ENCODE assay signal across 15 cellular contexts in genomic region chr21:39118604-39119215, GRCh38.
DNase-seq lines count a peak whose midpoint lies in the region; ATAC-seq and TF ChIP-seq lines count a peak whose summit lies in the region.
"Had no signal": no experiment of that assay in that cellular context is flagged by ENCODE, and none has a peak within 500 bp of the region (broad histone marks: within the 10 kb centered on the region; RNA-seq: fewer than 3 reads in every experiment).

No MANE protein-coding gene starts in this region.

- no peak overlapping the region for H3K27ac ChIP-seq in BLaER1 treated with 17β-estradiol and CSF1 and Interleukin-3, amounts not matched to agents 10 nM and 100 nM
- no peak overlapping the region for H3K27ac ChIP-seq in endodermal cell (ENCODE audit: low read depth, low read length)
- H3K27ac ChIP-seq in vagina: no peak overlapping the region
- H3K27ac ChIP-seq: C4-2B had no signal

- CTCF ChIA-PET in activated CD8-positive, alpha-beta memory T cell treated with anti-CD3 and anti-CD28 coated beads, Interleukin-2, amount 10 ng/mL, durations not matched to agents 7 days and 5 days (lab: Charles Lee): no interaction called here

- H3K27me3 Mint-ChIP-seq in activated CD8-positive, alpha-beta memory T cell treated with anti-CD3 and anti-CD28 coated beads, Interleukin-2, amount 10 ng/mL, durations not matched to agents 7 days and 5 days: no peaks in the 10 kb centered on the region
- H3K27me3 Mint-ChIP-seq in endodermal cell (ENCODE audit: insufficient read depth): peaks cover 1% of the 10 kb centered on the region

- peaks cover 11 to 27% (median 17%) of the 10 kb centered on the region in 11 experiments; a peak in 21 of 22 replicates for H3K9me3 ChIP-seq in BLaER1 treated with 17β-estradiol and CSF1 and Interleukin-3, amounts not matched to agents 10 nM and 100 nM (replicated peaks in 1 of 11)
- H3K9me3 ChIP-seq in endodermal cell (ENCODE audit: control insufficient read depth, low read length) (no peaks in the 10 kb centered on the region), vagina (no peaks in the 10 kb centered on the region), MG63 (peaks cover 7% of the 10 kb centered on the region), BE2C (no peaks in the 10 kb centered on the region)

- H3K4me1 Mint-ChIP-seq in activated CD8-positive, alpha-beta memory T cell treated with anti-CD3 and anti-CD28 coated beads, Interleukin-2, amount 10 ng/mL, durations not matched to agents 7 days and 5 days: peaks cover 7% of the 10 kb centered on the region
- H3K4me1 Mint-ChIP-seq in endodermal cell: peaks cover 7% of the 10 kb centered on the region

- H3K36me3 ChIP-seq in BLaER1 treated with 17β-estradiol and CSF1 and Interleukin-3, amounts not matched to agents 10 nM and 100 nM: no peaks in the 10 kb centered on the region
- no peaks in the 10 kb centered on the region for H3K36me3 ChIP-seq in endodermal cell (ENCODE audit: control insufficient read depth, insufficient read depth, low read length)
- no peaks in the 10 kb centered on the region for H3K36me3 ChIP-seq in vagina
- no peaks in the 10 kb centered on the region for H3K36me3 ChIP-seq in MG63
- H3K36me3 ChIP-seq in BE2C: no peaks in the 10 kb centered on the region

- H3K9me3 Mint-ChIP-seq in activated CD8-positive, alpha-beta memory T cell treated with anti-CD3 and anti-CD28 coated beads, Interleukin-2, amount 10 ng/mL, durations not matched to agents 7 days and 5 days (ENCODE audit: low read depth): no peaks in the 10 kb centered on the region
- no peaks in the 10 kb centered on the region for H3K9me3 Mint-ChIP-seq in endodermal cell

- DNase-seq in activated CD8-positive, alpha-beta memory T cell treated with anti-CD3 and anti-CD28 coated beads, Interleukin-2, amount 10 ng/mL, durations not matched to agents 7 days and 5 days: peak; percentile 15
- DNase-seq in activated CD8-positive, alpha-beta memory T cell treated with anti-CD3 and anti-CD28 coated beads, Interleukin-2, amount 50 U/mL, for 4 hours: no peak
- DNase-seq in endodermal cell: peak; percentile 18
- DNase-seq in vagina (ENCODE audit: extremely low spot score in 2 of 2): peak; percentile 61 to 79
- no peak for DNase-seq in MG63
- no peak for DNase-seq in BE2C
- DNase-seq: 8988T; AML-193; CD4-positive, alpha-beta memory T cell; DMS79; EL; H7 had no signal

- TF ChIP-seq POLR2A in vagina (IDR thresholded peaks at IDR 0.05): no peak

- ATAC-seq in activated CD8-positive, alpha-beta memory T cell treated with anti-CD3 and anti-CD28 coated beads, Interleukin-2, amount 10 ng/mL, durations not matched to agents 7 days and 5 days: no peak
- ATAC-seq: GM23338 had no signal

- H3K27ac Mint-ChIP-seq in activated CD8-positive, alpha-beta memory T cell treated with anti-CD3 and anti-CD28 coated beads, Interleukin-2, amount 10 ng/mL, durations not matched to agents 7 days and 5 days: no peak overlapping the region
- no peak overlapping the region for H3K27ac Mint-ChIP-seq in endodermal cell
- H3K27ac Mint-ChIP-seq: CD4-positive, alpha-beta memory T cell; GM23338 had no signal

- TF ChIP-seq CTCF in endodermal cell (conservative IDR thresholded peaks at IDR 0.05) (no peak), vagina (IDR thresholded peaks at IDR 0.05) (no peak), BE2C (IDR thresholded peaks at IDR 0.05; ENCODE audit: low read depth, low read length) (no peak)

- H3K4me2 ChIP-seq in BLaER1 treated with 17β-estradiol and CSF1 and Interleukin-3, amounts not matched to agents 10 nM and 100 nM: peak overlapping the region in 9 of 11 experiments; percentile 13 to 58 (median 48); a peak in 11 of 22 replicates
- H3K4me2 ChIP-seq: GM23338 had no signal

- no peak overlapping the region for H3K4me3 ChIP-seq in BLaER1 treated with 17β-estradiol and CSF1 and Interleukin-3, amounts not matched to agents 10 nM and 100 nM
- no peak overlapping the region for H3K4me3 ChIP-seq in endodermal cell (ENCODE audit: low read length)
- no peak overlapping the region for H3K4me3 ChIP-seq in vagina
- no peak overlapping the region for H3K4me3 ChIP-seq in MG63
- H3K4me3 ChIP-seq in BE2C (ENCODE audit: low read depth, low read length): no peak overlapping the region
- H3K4me3 ChIP-seq: GM23338 had no signal

- peaks cover 0 to 17% (median 0%) of the 10 kb centered on the region in 11 experiments; a peak in 4 of 22 replicates for H3K27me3 ChIP-seq in BLaER1 treated with 17β-estradiol and CSF1 and Interleukin-3, amounts not matched to agents 10 nM and 100 nM
- no peaks in the 10 kb centered on the region for H3K27me3 ChIP-seq in endodermal cell (ENCODE audit: control insufficient read depth, insufficient read depth, low read length, poor library complexity, severe bottlenecking)
- no peaks in the 10 kb centered on the region for H3K27me3 ChIP-seq in vagina
- H3K27me3 ChIP-seq in MG63: no peaks in the 10 kb centered on the region
- no peaks in the 10 kb centered on the region for H3K27me3 ChIP-seq in BE2C

- H3K36me3 Mint-ChIP-seq in activated CD8-positive, alpha-beta memory T cell treated with anti-CD3 and anti-CD28 coated beads, Interleukin-2, amount 10 ng/mL, durations not matched to agents 7 days and 5 days: no peaks in the 10 kb centered on the region
- no peaks in the 10 kb centered on the region for H3K36me3 Mint-ChIP-seq in endodermal cell (ENCODE audit: low read depth)
- H3K36me3 Mint-ChIP-seq: CD4-positive, alpha-beta memory T cell had no signal

- H3K4me1 ChIP-seq in BLaER1 treated with 17β-estradiol and CSF1 and Interleukin-3, amounts not matched to agents 10 nM and 100 nM: peaks cover 5 to 35% (median 30%) of the 10 kb centered on the region in 10 experiments; a peak in 19 of 20 replicates
- no peaks in the 10 kb centered on the region for H3K4me1 ChIP-seq in endodermal cell (ENCODE audit: control insufficient read depth, insufficient read depth, low read length)
- H3K4me1 ChIP-seq in vagina: peaks cover 11% of the 10 kb centered on the region
- H3K4me1 ChIP-seq in BE2C: no peaks in the 10 kb centered on the region

- 91 to 100% methylated on average over 5 to 8 of the region's 8 CpGs for WGBS in endodermal cell (ENCODE audit: insufficient coverage in 1 of 2, insufficient read length in 1 of 2), 2 experiments

- H3K9ac ChIP-seq in BLaER1 treated with 17β-estradiol and CSF1 and Interleukin-3, amounts not matched to agents 10 nM and 100 nM: no peak overlapping the region
- no peak overlapping the region for H3K9ac ChIP-seq in endodermal cell (ENCODE audit: extremely low read depth, low read length, poor library complexity, severe bottlenecking)

- intact Hi-C loops in vagina (cut with DNase I): loop anchor here (10.0 kb wide), 1 partner anchor 204 kb away; no protein-coding TSS in a partner anchor

- no peaks in the 10 kb centered on the region for H4K20me1 ChIP-seq in BLaER1 treated with 17β-estradiol and CSF1 and Interleukin-3, amounts not matched to agents 10 nM and 100 nM

- no peak overlapping the region for H3K4me3 Mint-ChIP-seq in activated CD8-positive, alpha-beta memory T cell treated with anti-CD3 and anti-CD28 coated beads, Interleukin-2, amount 10 ng/mL, durations not matched to agents 7 days and 5 days
- H3K4me3 Mint-ChIP-seq in endodermal cell: no peak overlapping the region
- H3K4me3 Mint-ChIP-seq: CD4-positive, alpha-beta memory T cell; GM23338 had no signal

Comparison
In these comparisons a context has a peak if more than half of its experiments do, and no peak if none do; other contexts are left out.
1. DNase-seq: peak in activated CD8-positive, alpha-beta memory T cell treated with anti-CD3 and anti-CD28 coated beads, Interleukin-2, amount 10 ng/mL, durations not matched to agents 7 days and 5 days (single experiment), endodermal cell (single experiment) and vagina (2 of 2); none in activated CD8-positive, alpha-beta memory T cell treated with anti-CD3 and anti-CD28 coated beads, Interleukin-2, amount 50 U/mL, for 4 hours (single experiment), MG63 (single experiment) and BE2C (single experiment).